In the genomic region with DNA sequence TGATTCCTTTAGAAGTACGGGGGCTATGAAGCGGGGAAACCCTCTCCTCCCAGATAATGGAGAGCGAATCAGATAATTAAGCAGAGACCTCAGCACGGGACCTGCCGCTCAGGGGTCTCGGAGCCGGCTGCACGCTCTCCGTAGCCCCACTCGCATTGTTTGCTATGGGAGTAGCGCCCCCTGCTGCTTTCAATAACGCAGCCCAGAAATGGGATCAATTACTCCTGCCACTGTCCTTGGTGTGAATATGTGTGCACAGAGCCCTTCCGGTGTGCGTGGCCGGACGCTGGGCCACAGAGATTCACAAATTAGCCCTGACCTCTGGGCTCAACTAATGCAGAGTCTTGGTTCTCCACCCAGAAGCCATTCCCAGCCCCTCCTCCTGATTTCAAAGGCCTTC, we compare ENCODE assay signal across 11 cellular contexts.
A peak's percentile ranks its signal among the peaks of the same experiment; 100 is the strongest.
DNase-seq lines count a peak whose midpoint lies in the region; ATAC-seq and TF ChIP-seq lines count a peak whose summit lies in the region.
"Had no signal": no experiment of that assay in that cellular context is flagged by ENCODE, and none has a peak within 500 bp of the region (broad histone marks: within the 10 kb centered on the region; RNA-seq: fewer than 3 reads in every experiment).

No MANE protein-coding gene starts in this region.

- H3K79me2 ChIP-seq in OCI-LY1 (ENCODE audit: insufficient read depth, low read length), result no peaks in the 10 kb centered on the region

- H3K4me2 ChIP-seq in OCI-LY1 (ENCODE audit: low read length), result no peak overlapping the region

- no peak overlapping the region for H2AFZ ChIP-seq in OCI-LY1 (ENCODE audit: low read length)

- ATAC-seq in left cardiac atrium (no peak), HG03442 (IDR thresholded peaks at IDR 0.05; ENCODE audit: unreplicated experiment) (no peak), HG03175 (IDR thresholded peaks at IDR 0.05; ENCODE audit: unreplicated experiment) (no peak)

- H3K9me2 ChIP-seq in OCI-LY1 (ENCODE audit: low read depth, low read length), result no peaks in the 10 kb centered on the region

- H3K27me3 ChIP-seq in left ventricle myocardium inferior (ENCODE audit: low read depth) (peaks cover 47% of the 10 kb centered on the region), OCI-LY1 (ENCODE audit: insufficient read depth, low read length) (no peaks in the 10 kb centered on the region)
- H3K27me3 ChIP-seq: tibial nerve had no signal

- no peak overlapping the region for H3K27ac ChIP-seq in left ventricle myocardium inferior (replicated peaks)
- no peak overlapping the region for H3K27ac ChIP-seq in OCI-LY1 (ENCODE audit: low read depth, low read length, poor library complexity, severe bottlenecking)
- H3K27ac ChIP-seq: prostate gland, tibial nerve had no signal

- DNase-seq in left ventricle myocardium inferior (no peak), left cardiac atrium (no peak), inferior parietal cortex (ENCODE audit: extremely low spot score) (peak; percentile 47), COLO829 (ENCODE audit: low spot score) (no peak)
- DNase-seq in activated CD8-positive, alpha-beta memory T cell treated with anti-CD3 and anti-CD28 coated beads for 24 hours, result no peak
- DNase-seq: NCI-H2081 had no signal

- H3F3A ChIP-seq in OCI-LY1 (ENCODE audit: insufficient read depth, low read length), result no peaks in the 10 kb centered on the region

- intact Hi-C loops in left ventricle myocardium inferior (cut with micrococcal nuclease), result no loop called here
- intact Hi-C loops in left cardiac atrium (cut with DNase I), result no loop called here

- TF ChIP-seq CTCF in left ventricle myocardium inferior (IDR thresholded peaks at IDR 0.05; ENCODE audit: borderline replicate concordance) (peak; percentile 58), OCI-LY1 (IDR thresholded peaks at IDR 0.05; ENCODE audit: low read length) (peak; percentile 43)

- H3K36me3 ChIP-seq in left ventricle myocardium inferior (no peaks in the 10 kb centered on the region), OCI-LY1 (ENCODE audit: insufficient read depth, low read length) (no peaks in the 10 kb centered on the region)
- H3K36me3 ChIP-seq: prostate gland, tibial nerve had no signal

- no peaks in the 10 kb centered on the region for H3K9me3 ChIP-seq in left ventricle myocardium inferior (replicated peaks)
- H3K9me3 ChIP-seq in OCI-LY1 (ENCODE audit: low read length), result no peaks in the 10 kb centered on the region
- H3K9me3 ChIP-seq: prostate gland had no signal

- H3K4me1 ChIP-seq in left ventricle myocardium inferior (no peaks in the 10 kb centered on the region), OCI-LY1 (ENCODE audit: insufficient read depth, low read length, severe bottlenecking) (no peaks in the 10 kb centered on the region)
- H3K4me1 ChIP-seq: prostate gland, tibial nerve had no signal

- H4K20me1 ChIP-seq in OCI-LY1 (ENCODE audit: insufficient read depth, low read length), result no peaks in the 10 kb centered on the region

- no peak overlapping the region for H3K9ac ChIP-seq in OCI-LY1 (ENCODE audit: low read length)

- H3K4me3 ChIP-seq in left ventricle myocardium inferior (no peak overlapping the region), OCI-LY1 (ENCODE audit: low read depth, low read length, poor library complexity, severe bottlenecking) (no peak overlapping the region)
- H3K4me3 ChIP-seq: prostate gland, tibial nerve had no signal
